ENCODE assay signal across 22 cellular contexts in genomic region chr2:221454459-221455105, GRCh38.
"Had no signal": no experiment of that assay in that cellular context is flagged by ENCODE, and none has a peak within 500 bp of the region (broad histone marks: within the 10 kb centered on the region; RNA-seq: fewer than 3 reads in every experiment).

No MANE protein-coding gene starts in this region.

- H3K27ac Mint-ChIP-seq: natural killer cell treated with Interleukin-12 subunit alpha and Interleukin-12 subunit beta and Interleukin-15 and Interleukin-18, amount 100 ng/mL, for 72 hours; stimulated activated effector memory CD8-positive, alpha-beta T cell treated with anti-CD3 and anti-CD28 coated beads, Interleukin-12 subunit alpha, Interleukin-12 subunit beta, amount 100 ng/mL, for 72 hours; stimulated activated naive CD8-positive, alpha-beta T cell treated with anti-CD3 and anti-CD28 coated beads, Interleukin-15, Interleukin-2, amounts not matched to agents 100 ng/mL and 50 ng/mL, for 24 hours had no signal

- H3K36me3 ChIP-seq: neutrophil, right lobe of liver, upper lobe of left lung, uterus had no signal

- H3K9me3 Mint-ChIP-seq: natural killer cell treated with Interleukin-12 subunit alpha and Interleukin-12 subunit beta and Interleukin-15 and Interleukin-18, amount 100 ng/mL, for 72 hours; stimulated activated effector memory CD8-positive, alpha-beta T cell treated with anti-CD3 and anti-CD28 coated beads, Interleukin-12 subunit alpha, Interleukin-12 subunit beta, amount 100 ng/mL, for 72 hours; stimulated activated naive CD8-positive, alpha-beta T cell treated with anti-CD3 and anti-CD28 coated beads, Interleukin-15, Interleukin-2, amounts not matched to agents 100 ng/mL and 50 ng/mL, for 24 hours had no signal

- DNase-seq: dorsolateral prefrontal cortex; effector CD8-positive, alpha-beta T cell; foreskin melanocyte; heart left ventricle; hippocampal formation; left colon; left ventricle myocardium superior; mesenchymal stem cell; midbrain; psoas muscle; retina; right lobe of liver; stimulated activated CD4-positive, alpha-beta T cell treated with anti-CD3 and anti-CD28 coated beads, Interleukin-4, amount 100 ng/mL, for 1 hour; stimulated activated CD8-positive, alpha-beta memory T cell treated with anti-CD3 and anti-CD28 coated beads, Interleukin-4, amount 100 ng/mL, for 48 hours; tibial artery; upper lobe of left lung had no signal

- H3K4me1 ChIP-seq: psoas muscle, right lobe of liver, tibial artery, upper lobe of left lung, uterus had no signal

- H3K27ac ChIP-seq: heart left ventricle, neutrophil, psoas muscle, right lobe of liver, tibial artery, upper lobe of left lung, uterus had no signal

- H3K4me3 Mint-ChIP-seq: natural killer cell treated with Interleukin-12 subunit alpha and Interleukin-12 subunit beta and Interleukin-15 and Interleukin-18, amount 100 ng/mL, for 72 hours; stimulated activated effector memory CD8-positive, alpha-beta T cell treated with anti-CD3 and anti-CD28 coated beads, Interleukin-12 subunit alpha, Interleukin-12 subunit beta, amount 100 ng/mL, for 72 hours; stimulated activated naive CD8-positive, alpha-beta T cell treated with anti-CD3 and anti-CD28 coated beads, Interleukin-15, Interleukin-2, amounts not matched to agents 100 ng/mL and 50 ng/mL, for 24 hours had no signal

- H3K36me3 Mint-ChIP-seq: natural killer cell treated with Interleukin-12 subunit alpha and Interleukin-12 subunit beta and Interleukin-15 and Interleukin-18, amount 100 ng/mL, for 72 hours; stimulated activated effector memory CD8-positive, alpha-beta T cell treated with anti-CD3 and anti-CD28 coated beads, Interleukin-12 subunit alpha, Interleukin-12 subunit beta, amount 100 ng/mL, for 72 hours had no signal

- H3K27me3 ChIP-seq: dorsolateral prefrontal cortex, heart left ventricle, neutrophil, right lobe of liver, tibial artery, upper lobe of left lung, uterus had no signal

- H3K27me3 Mint-ChIP-seq: stimulated activated naive CD8-positive, alpha-beta T cell treated with anti-CD3 and anti-CD28 coated beads, Interleukin-15, Interleukin-2, amounts not matched to agents 100 ng/mL and 50 ng/mL, for 24 hours had no signal

- H3K9me3 ChIP-seq: heart left ventricle, neutrophil, psoas muscle, right lobe of liver, tibial artery, upper lobe of left lung, uterus had no signal

- H3K4me3 ChIP-seq: dorsolateral prefrontal cortex, heart left ventricle, lung, psoas muscle, right lobe of liver, tibial artery, upper lobe of left lung, uterus had no signal

- H3K4me1 Mint-ChIP-seq: stimulated activated effector memory CD8-positive, alpha-beta T cell treated with anti-CD3 and anti-CD28 coated beads, Interleukin-12 subunit alpha, Interleukin-12 subunit beta, amount 100 ng/mL, for 72 hours had no signal
